8 cellular contexts compared by ENCODE assay signal in the genomic region with DNA sequence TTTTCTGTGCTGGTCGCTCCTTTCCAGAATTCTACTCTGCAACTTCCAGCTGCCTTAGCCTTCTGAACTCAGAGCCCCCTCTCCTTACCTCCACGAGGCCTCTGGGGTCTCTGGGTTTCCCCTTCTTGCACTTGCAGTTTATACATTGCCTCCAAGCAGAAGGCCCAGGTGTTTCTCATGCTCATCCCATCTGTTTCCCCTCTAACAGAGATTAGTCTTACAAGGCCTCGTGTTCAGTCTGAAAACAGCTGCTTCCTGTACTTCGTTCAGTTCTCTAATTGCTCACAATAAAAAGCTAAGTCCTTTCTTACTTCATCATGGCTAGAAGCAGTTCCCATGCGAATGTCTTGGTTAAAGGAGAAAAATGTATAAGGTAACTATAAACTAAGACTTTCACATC.
DNase-seq lines count a peak whose midpoint lies in the region; ATAC-seq and TF ChIP-seq lines count a peak whose summit lies in the region.

No MANE protein-coding gene starts in this region.

- H3K9me3 ChIP-seq in OCI-LY3 (ENCODE audit: insufficient read depth, low read length), result no peaks in the 10 kb centered on the region

- no peak overlapping the region for H3K4me3 ChIP-seq in OCI-LY3 (ENCODE audit: low read length)

- peak overlapping the region; percentile 31; the same call in 1 of the 2 replicates for H2AFZ ChIP-seq in OCI-LY3 (ENCODE audit: low read depth, low read length)

- H3K9ac ChIP-seq in OCI-LY3 (ENCODE audit: low read length), result no peak overlapping the region

- H3K79me2 ChIP-seq in OCI-LY3 (ENCODE audit: low read length), result no peaks in the 10 kb centered on the region

- no peak for TF ChIP-seq CTCF in OCI-LY3 (IDR thresholded peaks at IDR 0.05; ENCODE audit: low read depth, low read length)

- no peaks in the 10 kb centered on the region for H3K36me3 ChIP-seq in OCI-LY3 (replicated peaks; ENCODE audit: low read depth, low read length)

- ATAC-seq in GM18511 (IDR thresholded peaks at IDR 0.05; ENCODE audit: unreplicated experiment), result peak; percentile 67
- ATAC-seq in HG02798 (IDR thresholded peaks at IDR 0.05; ENCODE audit: poor library complexity, unreplicated experiment), result peak; percentile 73
- ATAC-seq in activated CD4-positive, CD25-positive, alpha-beta regulatory T cell treated with anti-CD3 and anti-CD28 coated beads, Interleukin-2, amount 50 U/mL, for 24 hours, result no peak
- ATAC-seq in GM21526 (IDR thresholded peaks at IDR 0.05; ENCODE audit: low FRiP score, unreplicated experiment), result no peak

- no peaks in the 10 kb centered on the region for H4K20me1 ChIP-seq in OCI-LY3 (ENCODE audit: insufficient read depth, low read length)

- peak overlapping the region; percentile 71 for H3K4me2 ChIP-seq in OCI-LY3 (ENCODE audit: low read length)

- peaks cover 19% of the 10 kb centered on the region for H3K4me1 ChIP-seq in OCI-LY3 (ENCODE audit: low read length)

- DNase-seq in myocyte (ENCODE audit: low read depth), result peak; percentile 32
- no peak for DNase-seq in NCI-H2107 (lab: John Stamatoyannopoulos, UW)
- no peak for DNase-seq in stimulated activated CD4-positive, alpha-beta T cell treated with anti-CD3 and anti-CD28 coated beads, Interleukin-2, amount 100 ng/mL, for 48 hours

- H3K27ac ChIP-seq in OCI-LY3 (ENCODE audit: low read length), result peak overlapping the region; percentile 68

- H3K27me3 ChIP-seq in OCI-LY3 (ENCODE audit: low read depth, low read length), result no peaks in the 10 kb centered on the region

Comparison
In these comparisons a context has a peak if more than half of its experiments do, and no peak if none do; other contexts are left out.
1. ATAC-seq: peak in GM18511 (single experiment) and HG02798 (single experiment); none in activated CD4-positive, CD25-positive, alpha-beta regulatory T cell treated with anti-CD3 and anti-CD28 coated beads, Interleukin-2, amount 50 U/mL, for 24 hours (0 of 2) and GM21526 (single experiment).